ENCODE assay signal across 8 cellular contexts in genomic region chr4:80265571-80266266, GRCh38. TPM values are rescaled to one million over a fixed set of nuclear protein-coding genes. Genes with fewer than 3 reads are reported as not detected.
DNase-seq lines count a peak whose midpoint lies in the region; TF ChIP-seq lines count a peak whose summit lies in the region.

No MANE protein-coding gene starts in this region.

- TF ChIP-seq CTCF in HFF-Myc (IDR thresholded peaks at IDR 0.05; ENCODE audit: low read depth, low read length, missing control alignments) (no peak), kidney epithelial cell (IDR thresholded peaks at IDR 0.05; ENCODE audit: insufficient read depth, low read length, poor library complexity, severe bottlenecking) (no peak), tibial artery (IDR thresholded peaks at IDR 0.05) (no peak)

- no peak overlapping the region for H3K27ac ChIP-seq in tibial artery

- H3K27me3 ChIP-seq in kidney epithelial cell (ENCODE audit: control insufficient read depth, insufficient read depth, low read length), result peaks cover 2% of the 10 kb centered on the region
- H3K27me3 ChIP-seq in tibial artery, result peaks cover 4 to 70% of the 10 kb centered on the region in 2 donors

- peak; percentile 64 for DNase-seq in AG20443 (ENCODE audit: low spot score)
- no peak for DNase-seq in HFF-Myc (ENCODE audit: extremely low read depth, low read depth)
- peak; percentile 87 for DNase-seq in astrocyte of the hippocampus (ENCODE audit: low read depth, low spot score)
- DNase-seq in kidney epithelial cell (ENCODE audit: low read depth), result peak; percentile 49
- no peak for DNase-seq in tibial artery
- no peak for DNase-seq in NCI-H446 treated with DMSO at 0.1 percent for 48 hours (lab: John Stamatoyannopoulos, UW)
- no peak for DNase-seq in NOMO-1 (lab: John Stamatoyannopoulos, UW; ENCODE audit: unreplicated experiment in 2 of 2)
- DNase-seq in DMS79 treated with DMSO at 0.1 percent for 48 hours (lab: John Stamatoyannopoulos, UW), result no peak

- H3K36me3 ChIP-seq in kidney epithelial cell (ENCODE audit: control insufficient read depth, insufficient read depth, low read length) (no peaks in the 10 kb centered on the region), tibial artery (no peaks in the 10 kb centered on the region)

- H3K9me3 ChIP-seq in tibial artery, result no peaks in the 10 kb centered on the region

- peaks cover 0 to 30% (median 20%) of the 10 kb centered on the region in 4 donors for H3K4me1 ChIP-seq in tibial artery

- peak overlapping the region; percentile 86 for H3K4me3 ChIP-seq in HFF-Myc (replicated peaks; ENCODE audit: low read depth, low read length)
- H3K4me3 ChIP-seq in kidney epithelial cell (ENCODE audit: low read depth, low read length), result peak overlapping the region; percentile 46
- peak overlapping the region; percentile 41 to 53 for H3K4me3 ChIP-seq in tibial artery

- intact Hi-C loops in tibial artery (cut with DNase I; ENCODE audit: low total_unique reads), result no loop called here

RNA-seq across cellular contexts. Expression of gene FGF5, which starts 0.7 kb away (rescaled TPM):
- 3.8 and 4.4 TPM in 2 replicates for total RNA-seq in kidney epithelial cell

Comparison
In these comparisons a context has a peak if more than half of its experiments do, and no peak if none do; other contexts are left out.
1. DNase-seq: peak in AG20443 (single experiment), astrocyte of the hippocampus (single experiment) and kidney epithelial cell (single experiment); none in HFF-Myc (single experiment), tibial artery (0 of 2), NCI-H446 treated with DMSO at 0.1 percent for 48 hours (single experiment), NOMO-1 (0 of 2) and DMS79 treated with DMSO at 0.1 percent for 48 hours (single experiment).
2. Peak in every context shown above with its lines, with median percentiles within 50 percentile points of each other: H3K4me3 ChIP-seq.